18 cellular contexts compared by ENCODE assay signal in genomic region chr4:122810669-122811068, GRCh38. TPM values are rescaled to one million over a fixed set of nuclear protein-coding genes. Genes with fewer than 3 reads are reported as not detected.
"Had no signal": no experiment of that assay in that cellular context is flagged by ENCODE, and none has a peak within 500 bp of the region (broad histone marks: within the 10 kb centered on the region; RNA-seq: fewer than 3 reads in every experiment).

No MANE protein-coding gene starts in this region.

- H3K27me3 ChIP-seq: ascending aorta, brain microvascular endothelial cell, gastroesophageal sphincter, tibial artery had no signal

- H3K27ac ChIP-seq: ascending aorta, brain microvascular endothelial cell, gastroesophageal sphincter, tibial artery, WERI-Rb-1 had no signal

- H3K4me3 ChIP-seq: ascending aorta, gastroesophageal sphincter, tibial artery had no signal

- H3K36me3 ChIP-seq: ascending aorta, brain microvascular endothelial cell, gastroesophageal sphincter, tibial artery, WERI-Rb-1 had no signal

- ATAC-seq: activated naive CD4-positive, alpha-beta T cell treated with anti-CD3 and anti-CD28 coated beads, Interleukin-2, amount 50 U/mL, for 72 hours; activated T-helper 17 cell treated with anti-CD3 and anti-CD28 coated beads, Interleukin-2, amount 50 U/mL, for 72 hours; gastroesophageal sphincter; left colon; naive thymus-derived CD8-positive, alpha-beta T cell; stimulated activated effector memory CD8-positive, alpha-beta T cell treated with anti-CD3 and anti-CD28 coated beads, Interleukin-12 subunit alpha, Interleukin-12 subunit beta, amount 100 ng/mL, for 72 hours; stimulated activated naive CD8-positive, alpha-beta T cell treated with anti-CD3 and anti-CD28 coated beads, Interleukin-15, amount 100 ng/mL, for 72 hours had no signal

- H3K9me3 ChIP-seq: ascending aorta, gastroesophageal sphincter, tibial artery had no signal

- H3K4me1 ChIP-seq: ascending aorta, tibial artery had no signal

- DNase-seq: activated CD4-positive, CD25-positive, alpha-beta regulatory T cell treated with anti-CD3 and anti-CD28 coated beads, Interleukin-2, amount 50 U/mL, for 72 hours; activated T-cell treated with anti-CD3 and anti-CD28 coated beads, Interleukin-2, amount 50 U/mL, for 24 hours; brain microvascular endothelial cell; erythroblast; head of caudate nucleus; left colon; mammary epithelial cell; naive thymus-derived CD8-positive, alpha-beta T cell; stimulated activated CD4-positive, alpha-beta T cell treated with anti-CD3 and anti-CD28 coated beads, Interleukin-2, amount 100 ng/mL, for 24 hours; stimulated activated naive CD8-positive, alpha-beta T cell treated with anti-CD3 and anti-CD28 coated beads, Interleukin-15, amount 100 ng/mL, for 72 hours; T-helper 1 cell; tibial artery; WERI-Rb-1 had no signal

RNA-seq across cellular contexts. Expression of gene FGF2, which starts 16.0 kb away (rescaled TPM):
- total RNA-seq: naive thymus-derived CD8-positive, alpha-beta T cell had no signal
- polyA plus RNA-seq: naive thymus-derived CD8-positive, alpha-beta T cell had no signal
